16 cellular contexts compared by ENCODE assay signal in genomic region chr6:49565855-49566254, GRCh38. TPM values are rescaled to one million over a fixed set of nuclear protein-coding genes. Genes with fewer than 3 reads are reported as not detected.
DNase-seq lines count a peak whose midpoint lies in the region; ATAC-seq, FAIRE-seq and TF ChIP-seq lines count a peak whose summit lies in the region.
"Had no signal": no experiment of that assay in that cellular context is flagged by ENCODE, and none has a peak within 500 bp of the region (broad histone marks: within the 10 kb centered on the region; RNA-seq: fewer than 3 reads in every experiment).

No MANE protein-coding gene starts in this region.

- in situ Hi-C loops in astrocyte of the spinal cord (cut with HindIII; ENCODE audit: low sequenced_read_pairs) = no loop called here

- H3K4me1 ChIP-seq in heart right ventricle (peaks cover 0 to 9% (median 0%) of the 10 kb centered on the region in 9 donors), keratinocyte (ENCODE audit: control insufficient read depth, extremely low read depth, insufficient read depth, low read length) (peaks cover 19% of the 10 kb centered on the region)
- H3K4me1 ChIP-seq: Peyer's patch had no signal

- peak; percentile 32 for FAIRE-seq in keratinocyte (lab: Jason Lieb, UNC)
- no peak for FAIRE-seq in urothelium cell line (lab: Jason Lieb, UNC)
- FAIRE-seq: GM12892 had no signal

- no peaks in the 10 kb centered on the region for H3K79me2 ChIP-seq in keratinocyte (ENCODE audit: control insufficient read depth, insufficient read depth, low read length)

- H2AFZ ChIP-seq in keratinocyte (ENCODE audit: control insufficient read depth, low read length) = peak overlapping the region; percentile 66

- WGBS in heart right ventricle, 2 donors = 63 to 69% methylated on average over 10 of the region's 10 CpGs

- dilution Hi-C loops in keratinocyte (cut with MboI; ENCODE audit: extremely low pct_ligation_motif_present, low sequenced_read_pairs) = no loop called here

- H3K4me2 ChIP-seq in keratinocyte (ENCODE audit: control insufficient read depth, extremely low read depth, insufficient read depth, low read depth, low read length) = peak overlapping the region; percentile 52

- ATAC-seq in heart right ventricle = peak in 6 of 8 donors; percentile 27 to 92 (median 66)
- ATAC-seq in Right ventricle myocardium superior (ENCODE audit: poor library complexity) = no peak
- ATAC-seq: activated CD4-positive, CD25-positive, alpha-beta regulatory T cell treated with anti-CD3 and anti-CD28 coated beads, Interleukin-2, amount 50 U/mL, for 24 hours had no signal

- H4K20me1 ChIP-seq in keratinocyte (ENCODE audit: control insufficient read depth, extremely low read depth, insufficient read depth, low read length) = no peaks in the 10 kb centered on the region

- no peak overlapping the region for H3K9ac ChIP-seq in keratinocyte (ENCODE audit: control insufficient read depth, extremely low read depth, insufficient read depth, low read length)

- H3K9me1 ChIP-seq in keratinocyte (ENCODE audit: control insufficient read depth, extremely low read depth, insufficient read depth, low read length) = no peaks in the 10 kb centered on the region

- no peak for DNase-seq in heart right ventricle
- DNase-seq in Right ventricle myocardium superior = no peak
- peak; percentile 33 for DNase-seq in astrocyte of the spinal cord (ENCODE audit: low read depth, low spot score)
- no peak for DNase-seq in keratinocyte (ENCODE audit: low read depth, low spot score)
- peak; percentile 63 for DNase-seq in urothelium cell line (ENCODE audit: low spot score)
- DNase-seq in stimulated activated CD4-positive, alpha-beta T cell treated with anti-CD3 and anti-CD28 coated beads, Interleukin-12 subunit alpha, Interleukin-12 subunit beta, amount 100 ng/mL, for 4 hours = no peak
- DNase-seq in activated T-cell treated with anti-CD3 and anti-CD28 coated beads for 4 hours = no peak
- no peak for DNase-seq in Kasumi-1 (lab: John Stamatoyannopoulos, UW)
- DNase-seq: activated naive CD4-positive, alpha-beta T cell treated with anti-CD3 and anti-CD28 coated beads, Interleukin-2, amount 10 ng/mL, durations not matched to agents 7 days and 5 days; CD4-positive, alpha-beta T cell; effector CD4-positive, alpha-beta T cell; foreskin melanocyte; NCI-H2029; Peyer's patch had no signal

- H3K27ac ChIP-seq in heart right ventricle (peak overlapping the region in 3 of 10 donors; percentile 29 to 42 (median 32)), keratinocyte (ENCODE audit: control insufficient read depth, insufficient read depth, low read length) (no peak overlapping the region)
- H3K27ac ChIP-seq: Peyer's patch had no signal

- H3K27me3 ChIP-seq in heart right ventricle = peaks cover 0 to 11% (median 5%) of the 10 kb centered on the region in 7 donors
- H3K27me3 ChIP-seq in keratinocyte (ENCODE audit: control insufficient read depth, extremely low read depth, insufficient read depth, low read length) = no peaks in the 10 kb centered on the region
- H3K27me3 ChIP-seq: Peyer's patch had no signal

- H3K36me3 ChIP-seq in heart right ventricle = no peaks in the 10 kb centered on the region
- H3K36me3 ChIP-seq in keratinocyte (ENCODE audit: control insufficient read depth in 2 of 2, extremely low read depth in 1 of 2, insufficient read depth in 2 of 2, low read length in 2 of 2) = peaks cover 0 to 1% of the 10 kb centered on the region in 2 experiments
- H3K36me3 ChIP-seq: Peyer's patch had no signal

- TF ChIP-seq CTCF in heart right ventricle (IDR thresholded peaks at IDR 0.05) (no peak), astrocyte of the spinal cord (IDR thresholded peaks at IDR 0.05; ENCODE audit: low read depth, low read length) (no peak), keratinocyte (optimal IDR thresholded peaks at IDR 0.05 in 1 of 3, IDR thresholded peaks at IDR 0.05 in 1 of 3, conservative IDR thresholded peaks at IDR 0.05 in 1 of 3; ENCODE audit: extremely low read depth in 1 of 3, insufficient read depth in 2 of 3, low read length in 3 of 3) (no peak)

- H3K9me3 ChIP-seq in heart right ventricle (peaks cover 0 to 10% (median 0%) of the 10 kb centered on the region in 11 donors), keratinocyte (ENCODE audit: control insufficient read depth, low read depth, low read length) (no peaks in the 10 kb centered on the region)
- H3K9me3 ChIP-seq: Peyer's patch had no signal

- intact Hi-C loops in heart right ventricle (cut with DNase I) = no loop called here
- intact Hi-C loops in Right ventricle myocardium superior (cut with DNase I) = no loop called here

- H3K4me3 ChIP-seq in heart right ventricle (no peak overlapping the region), astrocyte of the spinal cord (ENCODE audit: low read depth, low read length) (no peak overlapping the region), keratinocyte (ENCODE audit: control insufficient read depth in 2 of 3, extremely low read depth in 1 of 3, insufficient read depth in 2 of 3, low read depth in 1 of 3, low read length in 3 of 3) (no peak overlapping the region)
- H3K4me3 ChIP-seq: Peyer's patch had no signal

RNA-seq across cellular contexts. Expression of gene C6orf141, which starts 15.4 kb away (rescaled TPM):
- under 1 TPM in 5 of 10 donors, not detected in 5; 0.16 to 0.85 (median 0.56) TPM for total RNA-seq in heart right ventricle
- polyA plus RNA-seq in heart right ventricle = 1 to 10 TPM in 1 of 2 donors, under 1 TPM in 1; 0.62 to 1.5 TPM
- total RNA-seq in Right ventricle myocardium superior = not detected
- polyA plus RNA-seq in keratinocyte = 20.7 to 59.1 TPM (median 51.6 TPM) in 3 replicates
- 15.4 TPM for polyA plus RNA-seq in keratinocyte (2011; ENCODE audit: low read depth)
- polyA plus RNA-seq in keratinocyte (2011; cell fraction: cytosol; rRNA removed) = 7.9 and 16.5 TPM in 2 replicates
- polyA plus RNA-seq in keratinocyte (2011; cell fraction: nucleus; rRNA removed) = 165 and 203 TPM in 2 replicates
- 14.2 and 26.9 TPM in 2 replicates for polyA plus RNA-seq in keratinocyte (2012; ENCODE audit: low replicate concordance)
- polyA minus RNA-seq in keratinocyte = 4.2 to 23.0 TPM (median 14.0 TPM) in 3 replicates
- 2.5 TPM for polyA minus RNA-seq in keratinocyte (2011; cell fraction: cytosol; rRNA and poly(A)+ RNA removed)
- 25.9 and 38.6 TPM in 2 replicates for polyA minus RNA-seq in keratinocyte (2011; cell fraction: nucleus; rRNA and poly(A)+ RNA removed)
- total RNA-seq: CD4-positive, alpha-beta T cell had no signal

Comparison
In these comparisons a context has a peak if more than half of its experiments do, and no peak if none do; other contexts are left out.
1. DNase-seq: peak in astrocyte of the spinal cord (single experiment) and urothelium cell line (single experiment); none in heart right ventricle (0 of 2), Right ventricle myocardium superior (single experiment), keratinocyte (single experiment), stimulated activated CD4-positive, alpha-beta T cell treated with anti-CD3 and anti-CD28 coated beads, Interleukin-12 subunit alpha, Interleukin-12 subunit beta, amount 100 ng/mL, for 4 hours (single experiment), activated T-cell treated with anti-CD3 and anti-CD28 coated beads for 4 hours (single experiment) and Kasumi-1 (0 of 2).